ENCODE assay signal across 1 cellular context in genomic region chr2:158618859-158619490, GRCh38.
TF ChIP-seq lines count a peak whose summit lies in the region.

No MANE protein-coding gene starts in this region.

TF ChIP-seq in IMR-90, 13 proteins besides CTCF, POLR2A, EP300 and RAD21:
- TF ChIP-seq MXI1 (IDR thresholded peaks at IDR 0.05; ENCODE audit: borderline replicate concordance, low read depth, low read length) (no peak), MAZ (IDR thresholded peaks at IDR 0.05; ENCODE audit: borderline replicate concordance, low read depth, low read length) (no peak), CHD1 (IDR thresholded peaks at IDR 0.05; ENCODE audit: low read depth, low read length) (no peak), RCOR1 (IDR thresholded peaks at IDR 0.05; ENCODE audit: insufficient replicate concordance, low read length) (no peak), MAFK (IDR thresholded peaks at IDR 0.05; ENCODE audit: low read depth, low read length) (no peak), ELK1 (IDR thresholded peaks at IDR 0.05; ENCODE audit: borderline replicate concordance, low read depth, low read length) (no peak), USF2 (IDR thresholded peaks at IDR 0.05; ENCODE audit: low read depth, low read length) (no peak), BHLHE40 (IDR thresholded peaks at IDR 0.05; ENCODE audit: low read depth, low read length) (no peak), CEBPB (IDR thresholded peaks at IDR 0.05; ENCODE audit: low read depth, low read length) (no peak), RFX5 (IDR thresholded peaks at IDR 0.05; ENCODE audit: low read depth, low read length) (no peak), NFE2L2 (IDR thresholded peaks at IDR 0.05; ENCODE audit: low read depth, low read length) (no peak), SMC3 (IDR thresholded peaks at IDR 0.05; ENCODE audit: low read depth, low read length) (no peak)
TF ChIP-seq in IMR-90: peak in this region for 0.
